In genomic region chr3:85387913-85388510, GRCh38 we compare ENCODE assay signal across 12 cellular contexts.
"Had no signal": no experiment of that assay in that cellular context is flagged by ENCODE, and none has a peak within 500 bp of the region (broad histone marks: within the 10 kb centered on the region; RNA-seq: fewer than 3 reads in every experiment).

No MANE protein-coding gene starts in this region.

- DNase-seq: activated CD4-positive, alpha-beta memory T cell treated with anti-CD3 and anti-CD28 coated beads, Interleukin-2, amount 10 ng/mL, durations not matched to agents 7 days and 5 days; activated CD4-positive, alpha-beta T cell treated with anti-CD3 and anti-CD28 coated beads for 36 hours; activated effector memory CD4-positive, alpha-beta T cell treated with Interleukin-2 at 50 U/mL for 16 hours; activated T-cell treated with anti-CD3 and anti-CD28 coated beads, Interleukin-2, amount 50 U/mL, for 4 hours; adrenal gland; cortex of kidney; effector CD8-positive, alpha-beta T cell; foreskin fibroblast; hippocampal formation; left ventricle myocardium inferior; natural killer cell; stimulated activated CD4-positive, alpha-beta T cell treated with anti-CD3 and anti-CD28 coated beads, Interleukin-2, amount 100 ng/mL, for 48 hours had no signal
